ENCODE assay signal across 12 cellular contexts in genomic region chr6:144305567-144305966, GRCh38. TPM values are rescaled to one million over a fixed set of nuclear protein-coding genes. Genes with fewer than 3 reads are reported as not detected.
DNase-seq lines count a peak whose midpoint lies in the region; ATAC-seq, FAIRE-seq and TF ChIP-seq lines count a peak whose summit lies in the region.
"Had no signal": no experiment of that assay in that cellular context is flagged by ENCODE, and none has a peak within 500 bp of the region (broad histone marks: within the 10 kb centered on the region; RNA-seq: fewer than 3 reads in every experiment).

No MANE protein-coding gene starts in this region.

- H3K9ac ChIP-seq in HepG2 (ENCODE audit: insufficient read depth, low read depth, low read length): no peak overlapping the region

- no peak for FAIRE-seq in HepG2 (lab: Jason Lieb, UNC)
- FAIRE-seq in small intestine (lab: Jason Lieb, UNC): no peak
- FAIRE-seq: endometrium had no signal

- H3K79me2 ChIP-seq in HepG2 (ENCODE audit: insufficient read depth, low read length): peaks cover 93% of the 10 kb centered on the region

- no TSS peak for BruUV-seq in HepG2 (replicated peaks; lab: Mats Ljungman, UMichigan)

- TF ChIP-seq RAD21 in HepG2 (CRISPR knock-in tag; IDR thresholded peaks at IDR 0.05): no peak

- H3K9me3 ChIP-seq in HepG2 (ENCODE audit: low read length) (no peaks in the 10 kb centered on the region), small intestine (ENCODE audit: control insufficient read depth, low read depth) (no peaks in the 10 kb centered on the region)
- H3K9me3 ChIP-seq: adrenal gland had no signal

- no peak overlapping the region for H2AFZ ChIP-seq in HepG2 (ENCODE audit: low read length)

- H3K36me3 ChIP-seq in HepG2 (replicated peaks in 1 of 2; ENCODE audit: control insufficient read depth in 1 of 2, insufficient read depth in 2 of 2, low read length in 2 of 2): peaks cover 30 to 57% of the 10 kb centered on the region in 2 experiments
- H3K36me3 ChIP-seq in small intestine (ENCODE audit: control insufficient read depth in 2 of 2, insufficient read depth in 2 of 2, low read length in 2 of 2): peaks cover 0 to 2% of the 10 kb centered on the region in 2 donors

- H3K27ac ChIP-seq in HepG2 (ENCODE audit: extremely low read length, insufficient read depth, low read length) (no peak overlapping the region), small intestine (ENCODE audit: low read depth in 1 of 2, low read length in 1 of 2) (no peak overlapping the region)
- H3K27ac ChIP-seq: adrenal gland had no signal

- no peak overlapping the region for H3K4me3 ChIP-seq in HepG2 (replicated peaks in 1 of 3; ENCODE audit: insufficient read depth in 1 of 3, low read depth in 2 of 3, low read length in 3 of 3)
- no peak overlapping the region for H3K4me3 ChIP-seq in small intestine (ENCODE audit: low read depth in 1 of 2, low read length in 2 of 2)
- H3K4me3 ChIP-seq: adrenal gland had no signal

- DNase-seq in HepG2 (ENCODE audit: low spot score) (no peak), NCI-H1694 (lab: John Stamatoyannopoulos, UW) (no peak), small intestine (no peak), OCI-M1 (lab: John Stamatoyannopoulos, UW) (no peak)
- DNase-seq: adrenal gland, DMS 273 treated with DMSO at 0.1 percent for 48 hours, NCI-H187 treated with DMSO at 0.1 percent for 48 hours had no signal

- peaks cover 94% of the 10 kb centered on the region for H3K4me1 ChIP-seq in HepG2 (ENCODE audit: insufficient read depth, low read length)
- no peaks in the 10 kb centered on the region for H3K4me1 ChIP-seq in small intestine (ENCODE audit: control insufficient read depth in 2 of 2, insufficient read depth in 1 of 2, low read depth in 1 of 2, low read length in 1 of 2)

- POLR2A ChIA-PET in HepG2 (lab: Yijun Ruan, JAX): no interaction called here

- CTCF ChIA-PET in HepG2 (lab: Yijun Ruan, JAX; ENCODE audit: low intra/inter-chr PET ratio, low total read pairs): no interaction called here

- no peak for TF ChIP-seq EP300 in HepG2 (IDR thresholded peaks at IDR 0.05; ENCODE audit: low read depth in 2 of 2, low read length in 2 of 2)
- TF ChIP-seq EP300 in HepG2 (CRISPR knock-in tag; IDR thresholded peaks at IDR 0.05; ENCODE audit: borderline replicate concordance): no peak

- no peak overlapping the region for H3K4me2 ChIP-seq in HepG2 (ENCODE audit: low read depth, low read length)

- intact Hi-C loops in HepG2 (cut with micrococcal nuclease; ENCODE audit: unreplicated experiment): no loop called here

- WGBS in HepG2 (ENCODE audit: low lambda C conversion rate): 93% methylated on average over 1 of the region's 1 CpG
- 82 to 88% (median 86%) methylated on average over 1 of the region's 1 CpG for WGBS in small intestine, 3 donors

- in situ Hi-C loops in HepG2 (cut with HindIII; ENCODE audit: extremely low pct_ligation_motif_present, low pct_unique_long_range_greater_than_20kb): no loop called here

- H3K27me3 ChIP-seq in HepG2 (ENCODE audit: control insufficient read depth in 1 of 2, insufficient read depth in 2 of 2, low read length in 2 of 2) (no peaks in the 10 kb centered on the region), small intestine (ENCODE audit: control insufficient read depth in 2 of 2, insufficient read depth in 2 of 2, low read length in 2 of 2) (no peaks in the 10 kb centered on the region)
- H3K27me3 ChIP-seq: adrenal gland had no signal

- peaks cover 9% of the 10 kb centered on the region for H4K20me1 ChIP-seq in HepG2 (ENCODE audit: insufficient read depth, low read length)

- no peak for TF ChIP-seq POLR2A in HepG2 (IDR thresholded peaks at IDR 0.05; ENCODE audit: insufficient read depth in 1 of 2, low read depth in 2 of 2, low read length in 2 of 2)
- TF ChIP-seq POLR2A in GM18505 (IDR thresholded peaks at IDR 0.05; ENCODE audit: borderline replicate concordance, extremely low read depth, insufficient read depth, insufficient read length): no peak

- TF ChIP-seq CTCF in HepG2 (CRISPR knock-in tag; IDR thresholded peaks at IDR 0.05): no peak

- ATAC-seq in GM18907 (IDR thresholded peaks at IDR 0.05; ENCODE audit: unreplicated experiment): peak; percentile 32
- peak; percentile 32 for ATAC-seq in GM21526 (IDR thresholded peaks at IDR 0.05; ENCODE audit: low FRiP score, unreplicated experiment)
- peak; percentile 33 for ATAC-seq in HG03280 (IDR thresholded peaks at IDR 0.05; ENCODE audit: unreplicated experiment)
- no peak for ATAC-seq in HepG2
- ATAC-seq in GM18505 (IDR thresholded peaks at IDR 0.05; ENCODE audit: unreplicated experiment): no peak

TF ChIP-seq in HepG2, 621 proteins besides CTCF, POLR2A, EP300 and RAD21:
- no peak for TF ChIP-seq ZC3H4 (CRISPR knock-in tag; IDR thresholded peaks at IDR 0.05; ENCODE audit: borderline replicate concordance)
- TF ChIP-seq ZFP90 (CRISPR knock-in tag; IDR thresholded peaks at IDR 0.05; ENCODE audit: borderline replicate concordance): no peak
- no peak for TF ChIP-seq ZNF414 (CRISPR knock-in tag; IDR thresholded peaks at IDR 0.05)
- TF ChIP-seq AKAP8 (CRISPR knock-in tag; IDR thresholded peaks at IDR 0.05): peak; percentile 56; the same call in 1 of the 2 replicates
- TF ChIP-seq AGO1 (IDR thresholded peaks at IDR 0.05; ENCODE audit: low read depth, low read length, poor library complexity, severe bottlenecking): no peak
- TF ChIP-seq GLI4 (CRISPR knock-in tag; IDR thresholded peaks at IDR 0.05; ENCODE audit: borderline replicate concordance): no peak
- TF ChIP-seq ZNF572 (CRISPR knock-in tag; IDR thresholded peaks at IDR 0.05): no peak
- no peak for TF ChIP-seq XRCC5 (optimal IDR thresholded peaks at IDR 0.05; ENCODE audit: low read length)
- 0 out of 2 replicates have a peak, but pooled peaks have one; percentile 32 for TF ChIP-seq SALL1 (CRISPR knock-in tag; IDR thresholded peaks at IDR 0.05)
- TF ChIP-seq KDM1A (CRISPR knock-in tag; IDR thresholded peaks at IDR 0.05): no peak
- TF ChIP-seq KMT2A (CRISPR knock-in tag; IDR thresholded peaks at IDR 0.05): 0 out of 2 replicates have a peak, but pooled peaks have one; percentile 19
- no peak for TF ChIP-seq ZNF24 (IDR thresholded peaks at IDR 0.05)
TF ChIP-seq in HepG2: peak in this region for 3.

RNA-seq across cellular contexts. Expression of gene UTRN, which starts 20.4 kb away (rescaled TPM):
- total RNA-seq in HepG2 (2016; rRNA removed; fragmentation: Illumina TruSeq; extraction: Trizol): 85.4 and 102 TPM in 2 replicates
- 31.3 and 33.8 TPM in 2 replicates for total RNA-seq in HepG2 (2016; cell fraction: cytosol; rRNA removed; fragmentation: Illumina TruSeq; extraction: Trizol; ENCODE audit: low read depth)
- 82.8 and 99.8 TPM in 2 replicates for total RNA-seq in HepG2 (2016; cell fraction: insoluble cytoplasmic fraction; rRNA removed; fragmentation: Illumina TruSeq; extraction: Trizol)
- 24.5 and 25.3 TPM in 2 replicates for total RNA-seq in HepG2 (2016; cell fraction: membrane; rRNA removed; fragmentation: Illumina TruSeq; extraction: Trizol)
- total RNA-seq in HepG2 (2016; cell fraction: nucleus; rRNA removed; fragmentation: Illumina TruSeq; extraction: Trizol): 238 and 263 TPM in 2 replicates
- polyA plus RNA-seq in HepG2 (2011; rRNA removed) (116 and 119 TPM in 2 replicates), small intestine (10 to 100 TPM in 2 of 3 donors, 1 to 10 TPM in 1; 10.0 to 25.7 (median 10.7) TPM)
- polyA plus RNA-seq in HepG2 (2011; cell fraction: cytosol; rRNA removed): 80.3 and 114 TPM in 2 replicates
- polyA plus RNA-seq in HepG2 (2011; cell fraction: nucleus; rRNA removed): 157 and 177 TPM in 2 replicates
- polyA plus RNA-seq in HepG2 (2012): 163 and 168 TPM in 2 replicates
- 1.2 and 1.7 TPM in 2 replicates for polyA plus RNA-seq in HepG2 (2016; cell fraction: cytosol; fragmentation: Illumina TruSeq; extraction: Trizol; ENCODE audit: low read depth)
- 32.6 and 33.9 TPM in 2 replicates for polyA plus RNA-seq in HepG2 (2016; cell fraction: insoluble cytoplasmic fraction; fragmentation: Illumina TruSeq; extraction: Trizol; ENCODE audit: low read depth)
- polyA plus RNA-seq in HepG2 (2016; cell fraction: membrane; fragmentation: Illumina TruSeq; extraction: Trizol; ENCODE audit: low read depth): 2.6 and 3.8 TPM in 2 replicates
- 41.1 and 45.1 TPM in 2 replicates for polyA plus RNA-seq in HepG2 (2016; cell fraction: nucleus; fragmentation: Illumina TruSeq; extraction: Trizol; ENCODE audit: insufficient read depth, low read depth)
- 15.6 and 209 TPM in 2 replicates for polyA minus RNA-seq in HepG2 (2011; rRNA and poly(A)+ RNA removed; ENCODE audit: low replicate concordance)
- 248 and 267 TPM in 2 replicates for polyA minus RNA-seq in HepG2 (2011; cell fraction: cytosol; rRNA and poly(A)+ RNA removed)
- 1,476 and 1,554 TPM in 2 replicates for polyA minus RNA-seq in HepG2 (2011; cell fraction: nucleus; rRNA and poly(A)+ RNA removed)

Comparison
In these comparisons a context has a peak if more than half of its experiments do, and no peak if none do; other contexts are left out.
1. ATAC-seq: peak in GM18907 (single experiment), GM21526 (single experiment) and HG03280 (single experiment); none in HepG2 (single experiment) and GM18505 (single experiment).